Comparison of ENCODE assay signal across 2 cellular contexts in the genomic region with DNA sequence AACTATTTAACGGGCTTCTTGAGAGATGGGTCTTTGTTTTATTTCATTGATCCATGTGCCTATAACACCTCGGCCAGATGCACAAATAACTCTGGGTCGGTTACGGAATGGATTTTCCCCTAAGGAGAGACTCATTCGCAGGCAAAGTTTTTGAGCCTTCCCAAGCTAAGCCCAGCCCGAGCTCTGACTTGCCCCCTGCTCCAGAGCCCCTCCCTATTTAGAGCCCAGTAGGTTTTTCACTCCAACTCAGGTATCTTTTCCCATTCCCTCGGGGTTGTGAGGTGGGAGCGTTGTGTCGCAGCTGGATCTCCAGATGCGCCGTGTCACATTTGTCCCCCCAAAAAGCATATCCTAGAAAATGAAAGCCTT.
A peak's percentile ranks its signal among the peaks of the same experiment; 100 is the strongest.
TF ChIP-seq lines count a peak whose summit lies in the region.

No MANE protein-coding gene starts in this region.

TF ChIP-seq in A549, 52 proteins besides CTCF, POLR2A, EP300 and RAD21:
- TF ChIP-seq, protein P1, sequence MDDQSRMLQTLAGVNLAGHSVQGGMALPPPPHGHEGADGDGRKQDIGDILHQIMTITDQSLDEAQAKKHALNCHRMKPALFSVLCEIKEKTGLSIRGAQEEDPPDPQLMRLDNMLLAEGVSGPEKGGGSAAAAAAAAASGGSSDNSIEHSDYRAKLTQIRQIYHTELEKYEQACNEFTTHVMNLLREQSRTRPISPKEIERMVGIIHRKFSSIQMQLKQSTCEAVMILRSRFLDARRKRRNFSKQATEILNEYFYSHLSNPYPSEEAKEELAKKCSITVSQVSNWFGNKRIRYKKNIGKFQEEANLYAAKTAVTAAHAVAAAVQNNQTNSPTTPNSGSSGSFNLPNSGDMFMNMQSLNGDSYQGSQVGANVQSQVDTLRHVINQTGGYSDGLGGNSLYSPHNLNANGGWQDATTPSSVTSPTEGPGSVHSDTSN (IDR thresholded peaks at IDR 0.05), result no peak
- no peak for TF ChIP-seq MYC (IDR thresholded peaks at IDR 0.05; ENCODE audit: borderline replicate concordance, low read length)

TF ChIP-seq in IMR-90, 13 proteins besides CTCF, POLR2A, EP300 and RAD21:
- 0 out of 2 replicates have a peak, but pooled peaks have one; percentile 19 for TF ChIP-seq MXI1 (IDR thresholded peaks at IDR 0.05; ENCODE audit: borderline replicate concordance, low read depth, low read length)
- TF ChIP-seq SMC3 (IDR thresholded peaks at IDR 0.05; ENCODE audit: low read depth, low read length), result no peak
